In the genomic region with DNA sequence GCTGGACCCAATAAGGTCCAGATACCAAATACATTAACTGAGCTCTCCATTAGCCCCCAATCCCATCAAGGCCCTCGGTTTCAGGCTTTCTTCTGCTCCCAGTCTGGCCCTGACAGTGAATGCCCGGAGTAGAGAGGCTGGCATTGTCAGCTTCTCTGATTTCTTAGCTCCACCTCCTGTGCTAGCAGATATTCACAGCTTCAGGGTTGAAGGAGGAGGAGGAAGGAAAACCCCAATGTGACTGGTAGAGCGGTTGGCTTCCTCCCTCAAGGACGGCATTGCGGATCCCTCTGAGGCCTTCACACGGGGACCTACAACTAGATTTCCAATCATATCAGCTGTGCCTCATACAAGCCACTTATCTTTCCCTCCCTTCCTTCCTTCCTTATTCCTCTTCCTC, we compare ENCODE assay signal across 28 cellular contexts.
"Had no signal": no experiment of that assay in that cellular context is flagged by ENCODE, and none has a peak within 500 bp of the region (broad histone marks: within the 10 kb centered on the region; RNA-seq: fewer than 3 reads in every experiment).

No MANE protein-coding gene starts in this region.

- H3K4me1 Mint-ChIP-seq: activated CD4-positive, alpha-beta T cell treated with anti-CD3 and anti-CD28 coated beads for 36 hours; activated naive CD8-positive, alpha-beta T cell treated with anti-CD3 and anti-CD28 coated beads for 36 hours; brain; naive B cell had no signal

- H3K27ac Mint-ChIP-seq: activated CD4-positive, alpha-beta T cell treated with anti-CD3 and anti-CD28 coated beads for 36 hours; activated naive CD8-positive, alpha-beta T cell treated with anti-CD3 and anti-CD28 coated beads for 36 hours; brain; naive B cell; nephron progenitor cell; progenitor cell of endocrine pancreas; stimulated activated naive B cell treated with anti-CD40 and anti-IgM and Interleukin-4, amounts not matched to agents 10 μg/mL and 1 μg/mL and 100 μg/mL, for 72 hours; T-helper 2 cell treated with Interferon-gamma antibody and Interleukin-4, amounts not matched to agents 5 μg/mL and 100 μg/mL, for 36 hours had no signal

- H3K36me3 ChIP-seq: ascending aorta, cardiac muscle cell, colonic mucosa, esophagus squamous epithelium, left lung, lower lobe of right lung, neutrophil, right lobe of liver, suprapubic skin, tibial artery, upper lobe of right lung had no signal

- ATAC-seq: activated CD4-positive, alpha-beta T cell treated with anti-CD3 and anti-CD28 coated beads for 36 hours; activated T-cell treated with anti-CD3 and anti-CD28 coated beads, Interleukin-2, amount 50 U/mL, for 72 hours; left lung; lower lobe of right lung; right lobe of liver; stimulated activated naive B cell treated with anti-CD40 and anti-IgM and Interleukin-4, amounts not matched to agents 10 μg/mL and 1 μg/mL and 100 μg/mL, for 72 hours; upper lobe of right lung had no signal

- H3K9me3 ChIP-seq: ascending aorta, colonic mucosa, esophagus squamous epithelium, left lung, lower lobe of right lung, neutrophil, right lobe of liver, suprapubic skin, tibial artery, upper lobe of right lung had no signal

- H3K9me3 Mint-ChIP-seq: activated naive CD8-positive, alpha-beta T cell treated with anti-CD3 and anti-CD28 coated beads for 36 hours; activated T-cell treated with anti-CD3 and anti-CD28 coated beads, Interleukin-2, amount 50 U/mL, for 72 hours; brain; naive B cell; nephron progenitor cell; stimulated activated naive B cell treated with anti-CD40 and anti-IgM and Interleukin-4, amounts not matched to agents 10 μg/mL and 1 μg/mL and 100 μg/mL, for 72 hours; T-helper 2 cell treated with Interferon-gamma antibody and Interleukin-4, amounts not matched to agents 5 μg/mL and 100 μg/mL, for 36 hours had no signal

- H3K36me3 Mint-ChIP-seq: activated naive CD8-positive, alpha-beta T cell treated with anti-CD3 and anti-CD28 coated beads for 36 hours; brain; naive B cell; stimulated activated naive B cell treated with anti-CD40 and anti-IgM and Interleukin-4, amounts not matched to agents 10 μg/mL and 1 μg/mL and 100 μg/mL, for 72 hours had no signal

- DNase-seq: activated CD4-positive, alpha-beta T cell treated with anti-CD3 and anti-CD28 coated beads for 36 hours; activated CD4-positive, CD25-positive, alpha-beta regulatory T cell; activated naive CD4-positive, alpha-beta T cell; activated naive CD8-positive, alpha-beta T cell treated with anti-CD3 and anti-CD28 coated beads for 36 hours; activated T-cell treated with anti-CD3 and anti-CD28 coated beads for 4 hours; activated T-cell treated with anti-CD3 and anti-CD28 coated beads, Interleukin-2, amount 50 U/mL, for 72 hours; cerebellar nuclear complex; colonic mucosa; effector CD8-positive, alpha-beta T cell; esophagus squamous epithelium; foreskin melanocyte; left lung; lower lobe of right lung; naive B cell; nephron progenitor cell; right lobe of liver; stimulated activated CD4-positive, alpha-beta T cell treated with anti-CD3 and anti-CD28 coated beads, Interleukin-4, amount 100 ng/mL, for 24 hours; stimulated activated naive B cell treated with anti-CD40 and anti-IgM and Interleukin-4, amounts not matched to agents 10 μg/mL and 1 μg/mL and 100 μg/mL, for 72 hours; tibial artery; upper lobe of right lung had no signal

- H3K4me1 ChIP-seq: ascending aorta, colonic mucosa, esophagus squamous epithelium, left lung, lower lobe of right lung, right lobe of liver, suprapubic skin, tibial artery, upper lobe of right lung had no signal

- H3K4me3 ChIP-seq: ascending aorta, cardiac muscle cell, colonic mucosa, esophagus squamous epithelium, left lung, lower lobe of right lung, right lobe of liver, suprapubic skin, tibial artery, upper lobe of right lung had no signal

- H3K27me3 Mint-ChIP-seq: activated naive CD8-positive, alpha-beta T cell treated with anti-CD3 and anti-CD28 coated beads for 36 hours had no signal

- H3K27me3 ChIP-seq: ascending aorta, colonic mucosa, neutrophil, right lobe of liver, suprapubic skin had no signal

- H3K4me3 Mint-ChIP-seq: activated CD4-positive, alpha-beta T cell treated with anti-CD3 and anti-CD28 coated beads for 36 hours; activated naive CD8-positive, alpha-beta T cell treated with anti-CD3 and anti-CD28 coated beads for 36 hours; activated T-cell treated with anti-CD3 and anti-CD28 coated beads, Interleukin-2, amount 50 U/mL, for 72 hours; brain; naive B cell; nephron progenitor cell; stimulated activated naive B cell treated with anti-CD40 and anti-IgM and Interleukin-4, amounts not matched to agents 10 μg/mL and 1 μg/mL and 100 μg/mL, for 72 hours; T-helper 2 cell treated with Interferon-gamma antibody and Interleukin-4, amounts not matched to agents 5 μg/mL and 100 μg/mL, for 36 hours had no signal

- H3K27ac ChIP-seq: ascending aorta, cardiac muscle cell, colonic mucosa, epithelial cell of prostate, esophagus squamous epithelium, left lung, lower lobe of right lung, neutrophil, right lobe of liver, suprapubic skin, tibial artery, upper lobe of right lung had no signal
